Comparison of ENCODE assay signal across 27 cellular contexts in genomic region chr1:87119741-87120140, GRCh38.
"Had no signal": no experiment of that assay in that cellular context is flagged by ENCODE, and none has a peak within 500 bp of the region (broad histone marks: within the 10 kb centered on the region; RNA-seq: fewer than 3 reads in every experiment).

No MANE protein-coding gene starts in this region.

- H3K27me3 ChIP-seq: colonic mucosa, right atrium auricular region, stomach, thyroid gland, vagina had no signal

- H3K4me1 ChIP-seq: colonic mucosa, lower lobe of right lung, prostate gland, right atrium auricular region, stomach, thyroid gland had no signal

- H3K4me3 ChIP-seq: colonic mucosa, lower lobe of right lung, prostate gland, right atrium auricular region, smooth muscle cell, stomach, thyroid gland, vagina had no signal

- H3K9me3 Mint-ChIP-seq: dendritic cell treated with granulocyte-macrophage colony-stimulating factor and Interleukin-4, amounts not matched to agents 40 ng/mL and 50 ng/mL, for 4 days; effector memory CD8-positive, alpha-beta T cell; immature natural killer cell; natural killer cell; neural crest cell had no signal

- H3K27ac Mint-ChIP-seq: dendritic cell treated with granulocyte-macrophage colony-stimulating factor and Interleukin-4, amounts not matched to agents 40 ng/mL and 50 ng/mL, for 4 days; effector memory CD8-positive, alpha-beta T cell; immature natural killer cell; memory B cell; natural killer cell had no signal

- H3K4me2 ChIP-seq: smooth muscle cell had no signal

- H3K27me3 Mint-ChIP-seq: dendritic cell treated with granulocyte-macrophage colony-stimulating factor and Interleukin-4, amounts not matched to agents 40 ng/mL and 50 ng/mL, for 4 days; effector memory CD8-positive, alpha-beta T cell had no signal

- H3K36me3 ChIP-seq: colonic mucosa, lower lobe of right lung, prostate gland, right atrium auricular region, stomach, thyroid gland, vagina had no signal

- H3K4me1 Mint-ChIP-seq: immature natural killer cell, natural killer cell had no signal

- H3K27ac ChIP-seq: colonic mucosa, epithelial cell of prostate, lower lobe of right lung, prostate gland, right atrium auricular region, stomach, thyroid gland, vagina had no signal

- H3K4me3 Mint-ChIP-seq: dendritic cell treated with granulocyte-macrophage colony-stimulating factor and Interleukin-4, amounts not matched to agents 40 ng/mL and 50 ng/mL, for 4 days; effector memory CD8-positive, alpha-beta T cell; immature natural killer cell; memory B cell; natural killer cell; neural crest cell had no signal

- DNase-seq: colonic mucosa; effector memory CD8-positive, alpha-beta T cell; foreskin melanocyte; hypothalamus; immature natural killer cell; islet precursor cell; left ventricle myocardium superior; lower lobe of right lung; natural killer cell; stimulated activated CD4-positive, alpha-beta T cell treated with anti-CD3 and anti-CD28 coated beads, Interleukin-12 subunit alpha, Interleukin-12 subunit beta, amount 100 ng/mL, for 4 hours; stimulated activated CD4-positive, alpha-beta T cell treated with anti-CD3 and anti-CD28 coated beads, Interleukin-1b, Interleukin-23, amount 100 ng/mL, for 48 hours; stimulated activated CD4-positive, alpha-beta T cell treated with anti-CD3 and anti-CD28 coated beads, Interleukin-4, amount 100 ng/mL, for 1 hour; stimulated activated CD8-positive, alpha-beta memory T cell treated with anti-CD3 and anti-CD28 coated beads, Interleukin-4, amount 100 ng/mL, for 48 hours; stimulated activated naive CD4-positive, alpha-beta T cell treated with Interleukin-2 at 50 U/mL for 16 hours; stomach; thyroid gland; trophoblast cell had no signal

- H3K9me3 ChIP-seq: colonic mucosa, lower lobe of right lung, prostate gland, right atrium auricular region, stomach, thyroid gland, vagina had no signal

- H3K36me3 Mint-ChIP-seq: immature natural killer cell, memory B cell, natural killer cell had no signal

- ATAC-seq: effector memory CD8-positive, alpha-beta T cell; esophagus mucosa; left ventricle myocardium superior; lower lobe of right lung; natural killer cell; sciatic nerve had no signal
